In the genomic region with DNA sequence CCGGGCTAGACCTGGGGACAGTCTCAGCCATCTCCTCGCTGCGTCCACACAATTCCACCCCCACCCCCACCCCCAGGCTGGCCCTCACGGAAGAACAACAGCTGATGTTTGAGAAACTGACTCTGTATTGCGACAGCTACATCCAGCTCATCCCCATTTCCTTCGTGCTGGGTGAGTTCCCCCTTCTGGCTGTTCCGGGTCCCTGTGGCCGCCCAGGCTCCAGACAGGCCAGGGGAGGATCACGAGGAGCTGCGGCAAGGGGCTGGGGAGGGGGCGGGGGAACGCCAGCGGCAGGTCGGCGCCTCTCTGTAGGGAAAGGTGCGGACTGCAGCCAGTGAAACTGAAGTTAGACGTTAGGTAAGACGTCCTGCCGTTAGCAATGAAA, we compare ENCODE assay signal across 8 cellular contexts. TPM values are rescaled to one million over a fixed set of nuclear protein-coding genes. Genes with fewer than 3 reads are reported as not detected.
A peak's percentile ranks its signal among the peaks of the same experiment; 100 is the strongest.
DNase-seq lines count a peak whose midpoint lies in the region; ATAC-seq and TF ChIP-seq lines count a peak whose summit lies in the region.

No MANE protein-coding gene starts in this region.

- H3K9me3 Mint-ChIP-seq in effector memory CD8-positive, alpha-beta T cell = no peaks in the 10 kb centered on the region

- peaks cover 0 to 2% of the 10 kb centered on the region in 2 donors for H3K4me1 Mint-ChIP-seq in effector memory CD8-positive, alpha-beta T cell (ENCODE audit: low read depth in 2 of 2)

- intact Hi-C loops in right lobe of liver (cut with DNase I) = no loop called here

- peak; percentile 32 for TF ChIP-seq POLR2A in right lobe of liver (IDR thresholded peaks at IDR 0.05)

- H4K20me1 ChIP-seq in BLaER1 treated with 17β-estradiol and CSF1 and Interleukin-3, amounts not matched to agents 10 nM and 100 nM = peaks cover 0 to 10% (median 0%) of the 10 kb centered on the region in 11 experiments; a peak in 3 of 22 replicates

- WGBS in right lobe of liver (ENCODE audit: insufficient coverage, low coverage, low lambda C conversion rate, missing lambda C conversion rate) = no CpG with 5 or more reads among the region's 19 CpGs

- H3K4me2 ChIP-seq in BLaER1 treated with 17β-estradiol and CSF1 and Interleukin-3, amounts not matched to agents 10 nM and 100 nM = peak overlapping the region; percentile 58 to 100 (median 89)

- no peaks in the 10 kb centered on the region for H3K9me3 ChIP-seq in BLaER1 treated with 17β-estradiol and CSF1 and Interleukin-3, amounts not matched to agents 10 nM and 100 nM (replicated peaks in 1 of 11)
- H3K9me3 ChIP-seq in right lobe of liver = no peaks in the 10 kb centered on the region

- H3K4me1 ChIP-seq in BLaER1 treated with 17β-estradiol and CSF1 and Interleukin-3, amounts not matched to agents 10 nM and 100 nM = peaks cover 10 to 96% (median 69%) of the 10 kb centered on the region in 10 experiments; a peak in 19 of 20 replicates
- H3K4me1 ChIP-seq in right lobe of liver = peaks cover 0 to 6% (median 0%) of the 10 kb centered on the region in 4 donors

- peak overlapping the region in 7 of 10 experiments; percentile 46 to 70 (median 63); a peak in 13 of 20 replicates for H3K4me3 ChIP-seq in BLaER1 treated with 17β-estradiol and CSF1 and Interleukin-3, amounts not matched to agents 10 nM and 100 nM
- H3K4me3 ChIP-seq in right lobe of liver = peak overlapping the region; percentile 25 to 44 (median 29)

- peaks cover 0 to 40% (median 0%) of the 10 kb centered on the region in 11 experiments; a peak in 11 of 22 replicates for H3K36me3 ChIP-seq in BLaER1 treated with 17β-estradiol and CSF1 and Interleukin-3, amounts not matched to agents 10 nM and 100 nM
- H3K36me3 ChIP-seq in right lobe of liver = no peaks in the 10 kb centered on the region

- peaks cover 13 to 23% of the 10 kb centered on the region in 2 donors for H3K27me3 Mint-ChIP-seq in effector memory CD8-positive, alpha-beta T cell

- peak overlapping the region; percentile 60 to 97 (median 80); a peak in 21 of 22 replicates for H3K9ac ChIP-seq in BLaER1 treated with 17β-estradiol and CSF1 and Interleukin-3, amounts not matched to agents 10 nM and 100 nM

- DNase-seq in NCI-H69 (lab: John Stamatoyannopoulos, UW) (peak; percentile 72), right lobe of liver (peak in 2 of 3 donors; percentile 74 to 81), NCI-H2171 treated with DMSO at 0.1 percent for 48 hours (lab: John Stamatoyannopoulos, UW) (no peak)
- DNase-seq in effector memory CD8-positive, alpha-beta T cell = no peak

- H3K36me3 Mint-ChIP-seq in effector memory CD8-positive, alpha-beta T cell (ENCODE audit: insufficient read depth) = no peaks in the 10 kb centered on the region

- H3K4me3 Mint-ChIP-seq in effector memory CD8-positive, alpha-beta T cell = peak overlapping the region in 1 of 2 donors; percentile 56

- peaks cover 0 to 26% (median 6%) of the 10 kb centered on the region in 11 experiments; a peak in 12 of 22 replicates for H3K27me3 ChIP-seq in BLaER1 treated with 17β-estradiol and CSF1 and Interleukin-3, amounts not matched to agents 10 nM and 100 nM
- no peaks in the 10 kb centered on the region for H3K27me3 ChIP-seq in right lobe of liver

- peak; percentile 50 for ATAC-seq in effector memory CD8-positive, alpha-beta T cell (replicated peaks)
- ATAC-seq in right lobe of liver (peak; percentile 66 to 77 (median 76)), HG03280 (IDR thresholded peaks at IDR 0.05; ENCODE audit: unreplicated experiment) (no peak), HG02981 (IDR thresholded peaks at IDR 0.05; ENCODE audit: unreplicated experiment) (no peak)

- peak overlapping the region; percentile 75 to 98 (median 94) for H3K27ac ChIP-seq in BLaER1 treated with 17β-estradiol and CSF1 and Interleukin-3, amounts not matched to agents 10 nM and 100 nM
- H3K27ac ChIP-seq in right lobe of liver = peak overlapping the region; percentile 50 to 83 (median 71)
- peak overlapping the region; percentile 86 for H3K27ac ChIP-seq in temporal lobe (ENCODE audit: low read depth, low read length)

- no peak overlapping the region for H3K27ac Mint-ChIP-seq in effector memory CD8-positive, alpha-beta T cell

- no peak for TF ChIP-seq CTCF in right lobe of liver (IDR thresholded peaks at IDR 0.05)

RNA-seq across cellular contexts. Expression of gene BEST1, which starts 4.9 kb away (rescaled TPM):
- total RNA-seq in right lobe of liver = 1 to 10 TPM in 3 of 6 experiments, under 1 TPM in 3; 0.55 to 2.3 (median 0.91) TPM
- total RNA-seq in temporal lobe = 0.49 TPM

RNA-seq across cellular contexts. Expression of gene FTH1, which starts 12.4 kb away (rescaled TPM):
- total RNA-seq in right lobe of liver = 1,000 to 10,000 TPM; 1,131 to 2,981 (median 2,140) TPM
- total RNA-seq in temporal lobe = 649 TPM

RNA-seq across cellular contexts. Expression of gene RAB3IL1, which starts 37.7 kb away (rescaled TPM):
- total RNA-seq in right lobe of liver (1 to 10 TPM; 3.2 to 9.1 (median 4.2) TPM), temporal lobe (3.7 TPM)

Comparison
In these comparisons a context has a peak if more than half of its experiments do, and no peak if none do; other contexts are left out.
1. DNase-seq: peak in NCI-H69 (single experiment) and right lobe of liver (2 of 3); none in effector memory CD8-positive, alpha-beta T cell (0 of 3) and NCI-H2171 treated with DMSO at 0.1 percent for 48 hours (single experiment).
2. ATAC-seq: peak in effector memory CD8-positive, alpha-beta T cell (single experiment) and right lobe of liver (4 of 4); none in HG03280 (single experiment) and HG02981 (single experiment).
3. Peak in every context shown above with its lines, with median percentiles within 50 percentile points of each other: H3K27ac ChIP-seq.